In the genomic region with DNA sequence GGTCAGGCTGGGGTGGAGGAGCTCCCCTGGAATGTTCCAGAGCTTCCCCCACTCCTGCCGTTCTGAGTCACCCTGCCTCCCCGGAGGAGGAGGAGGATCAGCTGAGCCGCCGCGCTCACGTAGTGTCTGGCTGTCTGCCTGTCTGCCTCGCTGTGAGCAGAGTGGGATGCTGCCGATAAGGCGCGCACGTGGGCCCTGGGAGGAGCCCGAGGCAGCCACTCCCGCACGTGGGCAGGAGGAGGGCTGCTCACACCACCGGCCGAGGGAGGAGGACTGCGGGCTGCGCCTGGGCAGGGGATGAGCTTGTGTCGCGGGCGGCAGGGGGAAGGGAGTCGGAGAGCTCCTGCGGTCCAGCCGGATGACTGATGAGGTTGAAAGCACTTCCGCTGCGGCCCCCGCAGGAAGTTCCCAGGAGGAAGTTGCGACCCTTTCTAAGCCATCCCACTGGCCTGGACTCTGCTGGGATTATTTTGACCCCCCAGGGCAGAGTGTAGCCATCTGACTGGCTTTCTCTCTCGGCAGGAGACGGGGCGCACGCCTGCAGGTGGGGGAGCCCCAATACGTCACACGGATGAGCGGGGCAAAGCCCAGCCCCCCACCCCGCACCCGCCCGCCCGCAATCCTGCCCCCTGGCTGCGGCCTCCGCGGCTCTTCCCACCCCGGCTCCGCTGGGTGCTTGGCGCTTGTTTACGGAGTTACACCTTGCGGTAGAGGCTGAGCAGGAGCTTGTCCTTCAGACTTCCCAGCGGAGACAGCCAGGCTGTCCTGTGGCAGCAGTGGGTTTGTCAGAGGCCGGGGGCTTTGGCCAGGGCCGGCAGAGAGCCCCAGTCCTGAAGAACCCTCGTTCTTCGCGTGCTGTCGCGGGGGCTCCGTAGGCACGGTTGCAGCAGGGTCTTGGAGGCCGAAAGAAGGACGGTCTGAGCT, we compare ENCODE assay signal across 1 cellular context.
TF ChIP-seq lines count a peak whose summit lies in the region.

No MANE protein-coding gene starts in this region.

TF ChIP-seq in HepG2, 621 proteins besides CTCF, POLR2A, EP300 and RAD21 (continued from another document and continues in another):
- TF ChIP-seq TARDBP (CRISPR knock-in tag; IDR thresholded peaks at IDR 0.05) (peak; percentile 96), KDM5B (CRISPR knock-in tag; IDR thresholded peaks at IDR 0.05; ENCODE audit: borderline replicate concordance) (peak; percentile 93), ATF1 (CRISPR knock-in tag; IDR thresholded peaks at IDR 0.05) (no peak), MEIS2 (CRISPR knock-in tag; IDR thresholded peaks at IDR 0.05) (peak; percentile 87; the same call in 1 of the 2 replicates), ZNF670 (CRISPR knock-in tag; IDR thresholded peaks at IDR 0.05; ENCODE audit: borderline replicate concordance) (peak; percentile 88; the same call in 1 of the 2 replicates), GZF1 (CRISPR knock-in tag; IDR thresholded peaks at IDR 0.05) (no peak), ZFP90 (CRISPR knock-in tag; IDR thresholded peaks at IDR 0.05; ENCODE audit: borderline replicate concordance) (peak; percentile 94; the same call in 1 of the 2 replicates), KDM4B (CRISPR knock-in tag; IDR thresholded peaks at IDR 0.05) (0 out of 2 replicates have a peak, but pooled peaks have one; percentile 78), ZNF33B (CRISPR knock-in tag; IDR thresholded peaks at IDR 0.05) (peak; percentile 26; the same call in 1 of the 2 replicates), ZNF83 (CRISPR knock-in tag; IDR thresholded peaks at IDR 0.05; ENCODE audit: borderline replicate concordance) (no peak), ZIK1 (CRISPR knock-in tag; IDR thresholded peaks at IDR 0.05; ENCODE audit: borderline replicate concordance, low read depth) (peak; percentile 30; the same call in 1 of the 2 replicates), SNAI1 (CRISPR knock-in tag; IDR thresholded peaks at IDR 0.05; ENCODE audit: borderline replicate concordance) (peak; percentile 79; the same call in 1 of the 2 replicates), TBP (CRISPR knock-in tag; IDR thresholded peaks at IDR 0.05) (no peak), TGIF2 (CRISPR knock-in tag; IDR thresholded peaks at IDR 0.05) (no peak; the same call in none of the 2 replicates), ZNF883 (CRISPR knock-in tag; IDR thresholded peaks at IDR 0.05; ENCODE audit: not compliant biosample characterization) (peak; percentile 60), SKI (IDR thresholded peaks at IDR 0.05; ENCODE audit: partially characterized antibody) (peak; percentile 97), DMAP1 (CRISPR knock-in tag; IDR thresholded peaks at IDR 0.05) (peak; percentile 96), NR2F6 (IDR thresholded peaks at IDR 0.05) (no peak; the same call in 1 of the 2 replicates), NR2F6 (CRISPR knock-in tag; IDR thresholded peaks at IDR 0.05) (peak; percentile 53), ATF7-NPFF (CRISPR knock-in tag; IDR thresholded peaks at IDR 0.05; ENCODE audit: low read depth) (peak; percentile 42; the same call in 1 of the 2 replicates), ZNF20 (CRISPR knock-in tag; IDR thresholded peaks at IDR 0.05) (0 out of 2 replicates have a peak, but pooled peaks have one; percentile 51), U2AF1 (optimal IDR thresholded peaks at IDR 0.05; ENCODE audit: low read depth, low read length) (no peak), SP1 (IDR thresholded peaks at IDR 0.05) (no peak), SP1 (CRISPR knock-in tag; IDR thresholded peaks at IDR 0.05) (peak; percentile 77), ZNF12 (CRISPR knock-in tag; IDR thresholded peaks at IDR 0.05) (peak; percentile 32; the same call in 1 of the 2 replicates), CBX1 (IDR thresholded peaks at IDR 0.05; ENCODE audit: low read depth) (peak; percentile 33), KDM1A (CRISPR knock-in tag; IDR thresholded peaks at IDR 0.05) (peak; percentile 84; the same call in 1 of the 2 replicates), ZFP41 (CRISPR knock-in tag; IDR thresholded peaks at IDR 0.05; ENCODE audit: borderline replicate concordance) (no peak), ZSCAN30 (CRISPR knock-in tag; IDR thresholded peaks at IDR 0.05) (no peak), HOXD1 (CRISPR knock-in tag; IDR thresholded peaks at IDR 0.05) (no peak; the same call in none of the 2 replicates)
- TF ChIP-seq, protein P1, sequence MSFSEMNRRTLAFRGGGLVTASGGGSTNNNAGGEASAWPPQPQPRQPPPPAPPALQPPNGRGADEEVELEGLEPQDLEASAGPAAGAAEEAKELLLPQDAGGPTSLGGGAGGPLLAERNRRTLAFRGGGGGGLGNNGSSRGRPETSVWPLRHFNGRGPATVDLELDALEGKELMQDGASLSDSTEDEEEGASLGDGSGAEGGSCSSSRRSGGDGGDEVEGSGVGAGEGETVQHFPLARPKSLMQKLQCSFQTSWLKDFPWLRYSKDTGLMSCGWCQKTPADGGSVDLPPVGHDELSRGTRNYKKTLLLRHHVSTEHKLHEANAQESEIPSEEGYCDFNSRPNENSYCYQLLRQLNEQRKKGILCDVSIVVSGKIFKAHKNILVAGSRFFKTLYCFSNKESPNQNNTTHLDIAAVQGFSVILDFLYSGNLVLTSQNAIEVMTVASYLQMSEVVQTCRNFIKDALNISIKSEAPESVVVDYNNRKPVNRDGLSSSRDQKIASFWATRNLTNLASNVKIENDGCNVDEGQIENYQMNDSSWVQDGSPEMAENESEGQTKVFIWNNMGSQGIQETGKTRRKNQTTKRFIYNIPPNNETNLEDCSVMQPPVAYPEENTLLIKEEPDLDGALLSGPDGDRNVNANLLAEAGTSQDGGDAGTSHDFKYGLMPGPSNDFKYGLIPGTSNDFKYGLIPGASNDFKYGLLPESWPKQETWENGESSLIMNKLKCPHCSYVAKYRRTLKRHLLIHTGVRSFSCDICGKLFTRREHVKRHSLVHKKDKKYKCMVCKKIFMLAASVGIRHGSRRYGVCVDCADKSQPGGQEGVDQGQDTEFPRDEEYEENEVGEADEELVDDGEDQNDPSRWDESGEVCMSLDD (CRISPR knock-in tag; IDR thresholded peaks at IDR 0.05; ENCODE audit: borderline replicate concordance) = no peak; the same call in 1 of the 2 replicates
- TF ChIP-seq, protein P2, sequence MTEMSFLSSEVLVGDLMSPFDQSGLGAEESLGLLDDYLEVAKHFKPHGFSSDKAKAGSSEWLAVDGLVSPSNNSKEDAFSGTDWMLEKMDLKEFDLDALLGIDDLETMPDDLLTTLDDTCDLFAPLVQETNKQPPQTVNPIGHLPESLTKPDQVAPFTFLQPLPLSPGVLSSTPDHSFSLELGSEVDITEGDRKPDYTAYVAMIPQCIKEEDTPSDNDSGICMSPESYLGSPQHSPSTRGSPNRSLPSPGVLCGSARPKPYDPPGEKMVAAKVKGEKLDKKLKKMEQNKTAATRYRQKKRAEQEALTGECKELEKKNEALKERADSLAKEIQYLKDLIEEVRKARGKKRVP (CRISPR knock-in tag; IDR thresholded peaks at IDR 0.05) = no peak; a peak in 1 of 4 replicates
- TF ChIP-seq, protein P3, sequence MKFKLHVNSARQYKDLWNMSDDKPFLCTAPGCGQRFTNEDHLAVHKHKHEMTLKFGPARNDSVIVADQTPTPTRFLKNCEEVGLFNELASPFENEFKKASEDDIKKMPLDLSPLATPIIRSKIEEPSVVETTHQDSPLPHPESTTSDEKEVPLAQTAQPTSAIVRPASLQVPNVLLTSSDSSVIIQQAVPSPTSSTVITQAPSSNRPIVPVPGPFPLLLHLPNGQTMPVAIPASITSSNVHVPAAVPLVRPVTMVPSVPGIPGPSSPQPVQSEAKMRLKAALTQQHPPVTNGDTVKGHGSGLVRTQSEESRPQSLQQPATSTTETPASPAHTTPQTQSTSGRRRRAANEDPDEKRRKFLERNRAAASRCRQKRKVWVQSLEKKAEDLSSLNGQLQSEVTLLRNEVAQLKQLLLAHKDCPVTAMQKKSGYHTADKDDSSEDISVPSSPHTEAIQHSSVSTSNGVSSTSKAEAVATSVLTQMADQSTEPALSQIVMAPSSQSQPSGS (CRISPR knock-in tag; IDR thresholded peaks at IDR 0.05) = peak; percentile 72
- TF ChIP-seq, protein P4, sequence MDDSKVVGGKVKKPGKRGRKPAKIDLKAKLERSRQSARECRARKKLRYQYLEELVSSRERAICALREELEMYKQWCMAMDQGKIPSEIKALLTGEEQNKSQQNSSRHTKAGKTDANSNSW (CRISPR knock-in tag; IDR thresholded peaks at IDR 0.05; ENCODE audit: borderline replicate concordance) = no peak; the same call in 1 of the 2 replicates
- TF ChIP-seq, protein P5, sequence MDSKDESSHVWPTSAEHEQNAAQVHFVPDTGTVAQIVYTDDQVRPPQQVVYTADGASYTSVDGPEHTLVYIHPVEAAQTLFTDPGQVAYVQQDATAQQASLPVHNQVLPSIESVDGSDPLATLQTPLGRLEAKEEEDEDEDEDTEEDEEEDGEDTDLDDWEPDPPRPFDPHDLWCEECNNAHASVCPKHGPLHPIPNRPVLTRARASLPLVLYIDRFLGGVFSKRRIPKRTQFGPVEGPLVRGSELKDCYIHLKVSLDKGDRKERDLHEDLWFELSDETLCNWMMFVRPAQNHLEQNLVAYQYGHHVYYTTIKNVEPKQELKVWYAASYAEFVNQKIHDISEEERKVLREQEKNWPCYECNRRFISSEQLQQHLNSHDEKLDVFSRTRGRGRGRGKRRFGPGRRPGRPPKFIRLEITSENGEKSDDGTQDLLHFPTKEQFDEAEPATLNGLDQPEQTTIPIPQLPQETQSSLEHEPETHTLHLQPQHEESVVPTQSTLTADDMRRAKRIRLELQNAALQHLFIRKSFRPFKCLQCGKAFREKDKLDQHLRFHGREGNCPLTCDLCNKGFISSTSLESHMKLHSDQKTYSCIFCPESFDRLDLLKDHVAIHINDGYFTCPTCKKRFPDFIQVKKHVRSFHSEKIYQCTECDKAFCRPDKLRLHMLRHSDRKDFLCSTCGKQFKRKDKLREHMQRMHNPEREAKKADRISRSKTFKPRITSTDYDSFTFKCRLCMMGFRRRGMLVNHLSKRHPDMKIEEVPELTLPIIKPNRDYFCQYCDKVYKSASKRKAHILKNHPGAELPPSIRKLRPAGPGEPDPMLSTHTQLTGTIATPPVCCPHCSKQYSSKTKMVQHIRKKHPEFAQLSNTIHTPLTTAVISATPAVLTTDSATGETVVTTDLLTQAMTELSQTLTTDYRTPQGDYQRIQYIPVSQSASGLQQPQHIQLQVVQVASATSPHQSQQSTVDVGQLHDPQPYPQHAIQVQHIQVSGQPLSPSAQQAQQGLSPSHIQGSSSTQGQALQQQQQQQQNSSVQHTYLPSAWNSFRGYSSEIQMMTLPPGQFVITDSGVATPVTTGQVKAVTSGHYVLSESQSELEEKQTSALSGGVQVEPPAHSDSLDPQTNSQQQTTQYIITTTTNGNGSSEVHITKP (CRISPR knock-in tag; IDR thresholded peaks at IDR 0.05; ENCODE audit: low read depth) = peak; percentile 64
- TF ChIP-seq, protein P6, sequence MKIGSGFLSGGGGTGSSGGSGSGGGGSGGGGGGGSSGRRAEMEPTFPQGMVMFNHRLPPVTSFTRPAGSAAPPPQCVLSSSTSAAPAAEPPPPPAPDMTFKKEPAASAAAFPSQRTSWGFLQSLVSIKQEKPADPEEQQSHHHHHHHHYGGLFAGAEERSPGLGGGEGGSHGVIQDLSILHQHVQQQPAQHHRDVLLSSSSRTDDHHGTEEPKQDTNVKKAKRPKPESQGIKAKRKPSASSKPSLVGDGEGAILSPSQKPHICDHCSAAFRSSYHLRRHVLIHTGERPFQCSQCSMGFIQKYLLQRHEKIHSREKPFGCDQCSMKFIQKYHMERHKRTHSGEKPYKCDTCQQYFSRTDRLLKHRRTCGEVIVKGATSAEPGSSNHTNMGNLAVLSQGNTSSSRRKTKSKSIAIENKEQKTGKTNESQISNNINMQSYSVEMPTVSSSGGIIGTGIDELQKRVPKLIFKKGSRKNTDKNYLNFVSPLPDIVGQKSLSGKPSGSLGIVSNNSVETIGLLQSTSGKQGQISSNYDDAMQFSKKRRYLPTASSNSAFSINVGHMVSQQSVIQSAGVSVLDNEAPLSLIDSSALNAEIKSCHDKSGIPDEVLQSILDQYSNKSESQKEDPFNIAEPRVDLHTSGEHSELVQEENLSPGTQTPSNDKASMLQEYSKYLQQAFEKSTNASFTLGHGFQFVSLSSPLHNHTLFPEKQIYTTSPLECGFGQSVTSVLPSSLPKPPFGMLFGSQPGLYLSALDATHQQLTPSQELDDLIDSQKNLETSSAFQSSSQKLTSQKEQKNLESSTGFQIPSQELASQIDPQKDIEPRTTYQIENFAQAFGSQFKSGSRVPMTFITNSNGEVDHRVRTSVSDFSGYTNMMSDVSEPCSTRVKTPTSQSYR (CRISPR knock-in tag; IDR thresholded peaks at IDR 0.05; ENCODE audit: borderline replicate concordance) = peak; percentile 80; the same call in 1 of the 2 replicates
- TF ChIP-seq, protein P7, sequence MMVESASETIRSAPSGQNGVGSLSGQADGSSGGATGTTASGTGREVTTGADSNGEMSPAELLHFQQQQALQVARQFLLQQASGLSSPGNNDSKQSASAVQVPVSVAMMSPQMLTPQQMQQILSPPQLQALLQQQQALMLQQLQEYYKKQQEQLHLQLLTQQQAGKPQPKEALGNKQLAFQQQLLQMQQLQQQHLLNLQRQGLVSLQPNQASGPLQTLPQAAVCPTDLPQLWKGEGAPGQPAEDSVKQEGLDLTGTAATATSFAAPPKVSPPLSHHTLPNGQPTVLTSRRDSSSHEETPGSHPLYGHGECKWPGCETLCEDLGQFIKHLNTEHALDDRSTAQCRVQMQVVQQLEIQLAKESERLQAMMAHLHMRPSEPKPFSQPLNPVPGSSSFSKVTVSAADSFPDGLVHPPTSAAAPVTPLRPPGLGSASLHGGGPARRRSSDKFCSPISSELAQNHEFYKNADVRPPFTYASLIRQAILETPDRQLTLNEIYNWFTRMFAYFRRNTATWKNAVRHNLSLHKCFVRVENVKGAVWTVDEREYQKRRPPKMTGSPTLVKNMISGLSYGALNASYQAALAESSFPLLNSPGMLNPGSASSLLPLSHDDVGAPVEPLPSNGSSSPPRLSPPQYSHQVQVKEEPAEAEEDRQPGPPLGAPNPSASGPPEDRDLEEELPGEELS (CRISPR knock-in tag; IDR thresholded peaks at IDR 0.05) = peak; percentile 69
- TF ChIP-seq, protein P8, sequence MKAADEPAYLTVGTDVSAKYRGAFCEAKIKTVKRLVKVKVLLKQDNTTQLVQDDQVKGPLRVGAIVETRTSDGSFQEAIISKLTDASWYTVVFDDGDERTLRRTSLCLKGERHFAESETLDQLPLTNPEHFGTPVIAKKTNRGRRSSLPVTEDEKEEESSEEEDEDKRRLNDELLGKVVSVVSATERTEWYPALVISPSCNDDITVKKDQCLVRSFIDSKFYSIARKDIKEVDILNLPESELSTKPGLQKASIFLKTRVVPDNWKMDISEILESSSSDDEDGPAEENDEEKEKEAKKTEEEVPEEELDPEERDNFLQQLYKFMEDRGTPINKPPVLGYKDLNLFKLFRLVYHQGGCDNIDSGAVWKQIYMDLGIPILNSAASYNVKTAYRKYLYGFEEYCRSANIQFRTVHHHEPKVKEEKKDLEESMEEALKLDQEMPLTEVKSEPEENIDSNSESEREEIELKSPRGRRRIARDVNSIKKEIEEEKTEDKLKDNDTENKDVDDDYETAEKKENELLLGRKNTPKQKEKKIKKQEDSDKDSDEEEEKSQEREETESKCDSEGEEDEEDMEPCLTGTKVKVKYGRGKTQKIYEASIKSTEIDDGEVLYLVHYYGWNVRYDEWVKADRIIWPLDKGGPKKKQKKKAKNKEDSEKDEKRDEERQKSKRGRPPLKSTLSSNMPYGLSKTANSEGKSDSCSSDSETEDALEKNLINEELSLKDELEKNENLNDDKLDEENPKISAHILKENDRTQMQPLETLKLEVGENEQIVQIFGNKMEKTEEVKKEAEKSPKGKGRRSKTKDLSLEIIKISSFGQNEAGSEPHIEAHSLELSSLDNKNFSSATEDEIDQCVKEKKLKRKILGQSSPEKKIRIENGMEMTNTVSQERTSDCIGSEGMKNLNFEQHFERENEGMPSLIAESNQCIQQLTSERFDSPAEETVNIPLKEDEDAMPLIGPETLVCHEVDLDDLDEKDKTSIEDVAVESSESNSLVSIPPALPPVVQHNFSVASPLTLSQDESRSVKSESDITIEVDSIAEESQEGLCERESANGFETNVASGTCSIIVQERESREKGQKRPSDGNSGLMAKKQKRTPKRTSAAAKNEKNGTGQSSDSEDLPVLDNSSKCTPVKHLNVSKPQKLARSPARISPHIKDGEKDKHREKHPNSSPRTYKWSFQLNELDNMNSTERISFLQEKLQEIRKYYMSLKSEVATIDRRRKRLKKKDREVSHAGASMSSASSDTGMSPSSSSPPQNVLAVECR (CRISPR knock-in tag; IDR thresholded peaks at IDR 0.05; ENCODE audit: borderline replicate concordance) = peak; percentile 95
